8 cellular contexts compared by ENCODE assay signal in genomic region chr5:53109436-53110127, GRCh38.
DNase-seq lines count a peak whose midpoint lies in the region; ATAC-seq lines count a peak whose summit lies in the region.

Gene MOCS2, minus strand, starts transcription at chr5:53109757. Its CDS starts 2,583 bp downstream, at chr5:53107174.

- H3K4me1 ChIP-seq in BLaER1, result 0 out of 2 replicates have a peak, but pooled peaks cover 5% of the 10 kb centered on the region

- 0 out of 2 replicates have a peak, but pooled peaks cover 7% of the 10 kb centered on the region for H3K9me3 ChIP-seq in BLaER1

- no peaks in the 10 kb centered on the region for H3K36me3 ChIP-seq in BLaER1

- H3K4me3 ChIP-seq in BLaER1, result peak within 1 kb of the TSS; percentile 64

- peak within 1 kb of the TSS; percentile 67 for H3K4me2 ChIP-seq in BLaER1

- ATAC-seq in GM19328 (IDR thresholded peaks at IDR 0.05; ENCODE audit: unreplicated experiment) (peak; percentile 97), HG03469 (IDR thresholded peaks at IDR 0.05; ENCODE audit: unreplicated experiment) (peak; percentile 92)

- H3K9ac ChIP-seq in BLaER1, result peak within 1 kb of the TSS; percentile 58

- H3K27ac ChIP-seq in BLaER1 (no peak within 1 kb of the TSS), cingulate gyrus (ENCODE audit: low read depth, low read length) (peak within 1 kb of the TSS; percentile 89)

- DNase-seq in NCI-H526 (lab: John Stamatoyannopoulos, UW), result peak; percentile 69 to 90
- peak; percentile 93 for DNase-seq in activated CD4-positive, alpha-beta T cell treated with anti-CD3 and anti-CD28 coated beads for 48 hours
- peak; percentile 91 for DNase-seq in kidney tubule cell (ENCODE audit: low spot score)
- DNase-seq in stimulated activated CD4-positive, alpha-beta T cell treated with anti-CD3 and anti-CD28 coated beads, Interleukin-1b, Interleukin-23, amount 100 ng/mL, for 1 hour (ENCODE audit: low read depth in 2 of 2), result peak; percentile 71 to 78

- H4K20me1 ChIP-seq in BLaER1, result no peaks in the 10 kb centered on the region

- no peaks in the 10 kb centered on the region for H3K27me3 ChIP-seq in BLaER1
